Comparison of ENCODE assay signal across 10 cellular contexts in genomic region chr3:184377882-184378445, GRCh38. TPM values are rescaled to one million over a fixed set of nuclear protein-coding genes. Genes with fewer than 3 reads are reported as not detected.
DNase-seq lines count a peak whose midpoint lies in the region; ATAC-seq and TF ChIP-seq lines count a peak whose summit lies in the region.
"Had no signal": no experiment of that assay in that cellular context is flagged by ENCODE, and none has a peak within 500 bp of the region (broad histone marks: within the 10 kb centered on the region; RNA-seq: fewer than 3 reads in every experiment).

Gene THPO (minus strand): TSS chr3:184378207. CDS start chr3:184376259, 1,948 bp downstream.

- POLR2A ChIA-PET in IMR-90 (lab: Charles Lee; ENCODE audit: unreplicated experiment) (no interaction called here), WTC11 (lab: Charles Lee) (no interaction called here)

- H3K14ac ChIP-seq in IMR-90 (replicated peaks; ENCODE audit: low read depth, low read length), result no peak within 1 kb of the TSS

- H3K9me1 ChIP-seq in IMR-90 (ENCODE audit: insufficient read depth, low read length), result no peaks in the 10 kb centered on the region

- WGBS in IMR-90 (ENCODE audit: extremely low coverage in 2 of 2, insufficient read length in 1 of 2), 2 experiments, result no CpG with 5 or more reads among the region's 7 CpGs
- 64 to 75% (median 71%) methylated on average over 7 of the region's 7 CpGs for WGBS in spleen, 5 donors

- H3K27me3 ChIP-seq in IMR-90 (ENCODE audit: control insufficient read depth, insufficient read depth, low read length), result peaks cover 80% of the 10 kb centered on the region
- peaks cover 0 to 70% (median 36%) of the 10 kb centered on the region in 7 donors for H3K27me3 ChIP-seq in spleen (replicated peaks in 1 of 7)

- no peaks in the 10 kb centered on the region for H3K79me1 ChIP-seq in IMR-90 (ENCODE audit: low read depth in 1 of 2, low read length in 2 of 2)

- H3K23ac ChIP-seq in IMR-90 (ENCODE audit: low read depth, low read length), result no peak within 1 kb of the TSS

- intact Hi-C loops in IMR-90 (cut with micrococcal nuclease), result no loop called here
- intact Hi-C loops in spleen (cut with DNase I; ENCODE audit: low total_unique reads), result no loop called here

- no peak within 1 kb of the TSS for H3K56ac ChIP-seq in IMR-90 (ENCODE audit: extremely low read depth, insufficient read depth, low read length)

- peak within 1 kb of the TSS; percentile 72 for H3K4me3 Mint-ChIP-seq in WTC11

- peaks cover 45% of the 10 kb centered on the region for H3K4me1 Mint-ChIP-seq in WTC11

- H3K9ac ChIP-seq in IMR-90 (ENCODE audit: low read depth, low read length), result no peak within 1 kb of the TSS

- H2BK120ac ChIP-seq in IMR-90 (ENCODE audit: low read depth, low read length), result no peak within 1 kb of the TSS

- H4K5ac ChIP-seq in IMR-90 (ENCODE audit: low read depth, low read length), result no peak within 1 kb of the TSS

- H2BK15ac ChIP-seq in IMR-90 (ENCODE audit: low read depth, low read length), result no peak within 1 kb of the TSS

- no peak for TF ChIP-seq POLR2A in IMR-90 (IDR thresholded peaks at IDR 0.05; ENCODE audit: low read depth, low read length)
- no peak for TF ChIP-seq POLR2A in spleen (IDR thresholded peaks at IDR 0.05)

- H3K36me3 Mint-ChIP-seq in WTC11, result no peaks in the 10 kb centered on the region

- H3K4me1 ChIP-seq in IMR-90 (ENCODE audit: control insufficient read depth, insufficient read depth, low read length), result peaks cover 2% of the 10 kb centered on the region; the same call in 1 of the 2 replicates
- H3K4me1 ChIP-seq in spleen, result peaks cover 7 to 48% (median 18%) of the 10 kb centered on the region in 6 donors

- peak within 1 kb of the TSS; percentile 38 for H2AK9ac ChIP-seq in IMR-90 (replicated peaks; ENCODE audit: low read depth, low read length, poor library complexity)

- no peak within 1 kb of the TSS for H4K91ac ChIP-seq in IMR-90 (ENCODE audit: insufficient read depth, low read depth, low read length)

- no peak within 1 kb of the TSS for H3K4ac ChIP-seq in IMR-90 (ENCODE audit: low read depth, low read length)

- no peak within 1 kb of the TSS for H2AK5ac ChIP-seq in IMR-90 (ENCODE audit: low read depth, low read length)

- H3K27ac ChIP-seq in IMR-90 (ENCODE audit: insufficient read depth, low read length), result no peak within 1 kb of the TSS
- peak within 1 kb of the TSS; percentile 19 to 79 (median 59) for H3K27ac ChIP-seq in spleen

- H3K27me3 Mint-ChIP-seq in WTC11 (ENCODE audit: low read depth), result peaks cover 52% of the 10 kb centered on the region

- TF ChIP-seq RAD21 in IMR-90 (IDR thresholded peaks at IDR 0.05; ENCODE audit: low read length), result no peak

- no peaks in the 10 kb centered on the region for H3K9me3 Mint-ChIP-seq in WTC11

- DNase-seq in IMR-90 (no peak), WTC11 (ENCODE audit: low spot score) (peak; percentile 40), left lobe of liver (ENCODE audit: low spot score) (peak; percentile 93), spleen (no peak), activated gamma-delta T cell (lab: John Stamatoyannopoulos, UW) (no peak), GOT3 (lab: John Stamatoyannopoulos, UW) (no peak)

- no peak for TF ChIP-seq CTCF in IMR-90 (conservative IDR thresholded peaks at IDR 0.05; ENCODE audit: low read depth, low read length)
- TF ChIP-seq CTCF in WTC11 (IDR thresholded peaks at IDR 0.05), result no peak
- no peak for TF ChIP-seq CTCF in spleen (IDR thresholded peaks at IDR 0.05 in 8 of 11, conservative IDR thresholded peaks at IDR 0.05 in 3 of 11)

- CTCF ChIA-PET in IMR-90 (lab: Yijun Ruan, JAX), result no interaction called here
- CTCF ChIA-PET in WTC11 (lab: Charles Lee), result interaction anchor here (1.1 to 2.8 kb wide), 5 partner anchors 8 to 163 kb away, joined by 3 to 13 read pairs (median 4); no protein-coding TSS in a partner anchor

- dilution Hi-C loops in IMR-90 (cut with HindIII; ENCODE audit: low sequenced_read_pairs, unreplicated experiment), result no loop called here

- peak within 1 kb of the TSS; percentile 16 for H2AFZ ChIP-seq in IMR-90 (replicated peaks; ENCODE audit: low read length, poor library complexity)

- no peak within 1 kb of the TSS for H2BK20ac ChIP-seq in IMR-90 (ENCODE audit: low read depth, low read length)

- H2BK5ac ChIP-seq in IMR-90 (ENCODE audit: low read depth, low read length, poor library complexity, severe bottlenecking), result no peak within 1 kb of the TSS

- no peak within 1 kb of the TSS for H4K8ac ChIP-seq in IMR-90 (ENCODE audit: low read depth in 2 of 2, low read length in 2 of 2)

- no peaks in the 10 kb centered on the region for H4K20me1 ChIP-seq in IMR-90 (ENCODE audit: insufficient read depth, low read length)

- ATAC-seq in IMR-90 (ENCODE audit: low read depth), result no peak
- peak; percentile 32 for ATAC-seq in WTC11
- peak; percentile 84 for ATAC-seq in left lobe of liver
- ATAC-seq in HG03378 (IDR thresholded peaks at IDR 0.05; ENCODE audit: unreplicated experiment), result no peak

- in situ Hi-C loops in IMR-90 (cut with MboI; ENCODE audit: low sequenced_read_pairs), result loop anchor here (10.0 kb wide), 2 partner anchors 397 to 427 kb away; no protein-coding TSS in a partner anchor

- no peaks in the 10 kb centered on the region for H3K9me3 ChIP-seq in IMR-90 (ENCODE audit: control insufficient read depth, insufficient read depth, low read length)
- H3K9me3 ChIP-seq in spleen, result no peaks in the 10 kb centered on the region

- H3K36me3 ChIP-seq in IMR-90 (ENCODE audit: control insufficient read depth, insufficient read depth, low read length), result no peaks in the 10 kb centered on the region
- H3K36me3 ChIP-seq in spleen, result no peaks in the 10 kb centered on the region

- H3K4me2 ChIP-seq in IMR-90 (ENCODE audit: low read depth, low read length), result no peak within 1 kb of the TSS

- H3K4me3 ChIP-seq in IMR-90 (ENCODE audit: insufficient read depth, low read depth, low read length), result no peak within 1 kb of the TSS
- no peak within 1 kb of the TSS for H3K4me3 ChIP-seq in spleen

- no peak within 1 kb of the TSS for H3K27ac Mint-ChIP-seq in WTC11

- no peak within 1 kb of the TSS for H3K18ac ChIP-seq in IMR-90 (ENCODE audit: low read depth, low read length)

- BruUV-seq in IMR-90 (replicated peaks; lab: Mats Ljungman, UMichigan), result no TSS peak

TF ChIP-seq in IMR-90, 13 proteins besides CTCF, POLR2A, EP300 and RAD21:
- TF ChIP-seq CHD1 (IDR thresholded peaks at IDR 0.05; ENCODE audit: low read depth, low read length), result no peak
- no peak for TF ChIP-seq MXI1 (IDR thresholded peaks at IDR 0.05; ENCODE audit: borderline replicate concordance, low read depth, low read length)
- no peak for TF ChIP-seq SMC3 (IDR thresholded peaks at IDR 0.05; ENCODE audit: low read depth, low read length)
- TF ChIP-seq CEBPB (IDR thresholded peaks at IDR 0.05; ENCODE audit: low read depth, low read length), result no peak
- TF ChIP-seq, protein P1, sequence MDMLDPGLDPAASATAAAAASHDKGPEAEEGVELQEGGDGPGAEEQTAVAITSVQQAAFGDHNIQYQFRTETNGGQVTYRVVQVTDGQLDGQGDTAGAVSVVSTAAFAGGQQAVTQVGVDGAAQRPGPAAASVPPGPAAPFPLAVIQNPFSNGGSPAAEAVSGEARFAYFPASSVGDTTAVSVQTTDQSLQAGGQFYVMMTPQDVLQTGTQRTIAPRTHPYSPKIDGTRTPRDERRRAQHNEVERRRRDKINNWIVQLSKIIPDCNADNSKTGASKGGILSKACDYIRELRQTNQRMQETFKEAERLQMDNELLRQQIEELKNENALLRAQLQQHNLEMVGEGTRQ (IDR thresholded peaks at IDR 0.05; ENCODE audit: low read depth, low read length), result no peak

TF ChIP-seq in WTC11, 78 proteins besides CTCF, POLR2A, EP300 and RAD21:
- TF ChIP-seq ZNF423 (CRISPR knock-in tag; IDR thresholded peaks at IDR 0.05) (peak; percentile 28; the same call in 1 of the 2 replicates), TP53 (CRISPR knock-in tag; IDR thresholded peaks at IDR 0.05) (no peak), MYBL2 (CRISPR knock-in tag; IDR thresholded peaks at IDR 0.05) (peak; percentile 50; the same call in 1 of the 2 replicates), GABPB1 (CRISPR knock-in tag; IDR thresholded peaks at IDR 0.05) (peak; percentile 49)

RNA-seq across cellular contexts. Expression of gene THPO, which starts in this region (rescaled TPM):
- not detected in 2 replicates for total RNA-seq in IMR-90 (2012; rRNA removed)
- polyA plus RNA-seq in IMR-90 (2012; rRNA removed), result not detected in 2 replicates
- not detected in 2 replicates for polyA plus RNA-seq in IMR-90 (2012; cell fraction: cytosol; rRNA removed)
- 0.08 TPM in 1 of 2 replicates, not detected in the other for polyA plus RNA-seq in IMR-90 (2012; cell fraction: nucleus; rRNA removed; ENCODE audit: low replicate concordance)
- total RNA-seq in WTC11 (2021), result 0.55 to 1.4 TPM (median 1.0 TPM) in 3 replicates
- total RNA-seq in left lobe of liver, result 8.5 TPM
- total RNA-seq in spleen, result 1 to 10 TPM in 2 of 7 donors, under 1 TPM in 4, not detected in 1; 0.23 to 1.8 (median 0.74) TPM
- polyA plus RNA-seq in spleen, result under 1 TPM; 0.11 to 0.42 (median 0.17) TPM
- total RNA-seq: bronchial epithelial cell; M059J; T-helper 1 cell treated with Interleukin-12 subunit alpha and Interleukin-12 subunit beta and Interleukin-4 antibody, amounts not matched to agents 30 ng/mL and 1 ng/mL, for 36 hours had no signal

Comparison
In these comparisons a context has a peak if more than half of its experiments do, and no peak if none do; other contexts are left out.
1. ATAC-seq: peak in WTC11 (single experiment) and left lobe of liver (single experiment); none in IMR-90 (single experiment) and HG03378 (single experiment).
2. DNase-seq: peak in WTC11 (single experiment) and left lobe of liver (single experiment); none in IMR-90 (single experiment), spleen (single experiment), activated gamma-delta T cell (single experiment) and GOT3 (single experiment).